In genomic region chr2:182616471-182617393, GRCh38 we compare ENCODE assay signal across 15 cellular contexts.
DNase-seq lines count a peak whose midpoint lies in the region; ATAC-seq and TF ChIP-seq lines count a peak whose summit lies in the region.
"Had no signal": no experiment of that assay in that cellular context is flagged by ENCODE, and none has a peak within 500 bp of the region (broad histone marks: within the 10 kb centered on the region; RNA-seq: fewer than 3 reads in every experiment).

No MANE protein-coding gene starts in this region.

- peaks cover 15% of the 10 kb centered on the region for H3K4me1 Mint-ChIP-seq in Caco-2 (ENCODE audit: low read depth, unreplicated experiment)
- H3K4me1 Mint-ChIP-seq: activated naive CD4-positive, alpha-beta T cell treated with anti-CD3 and anti-CD28 coated beads, Interleukin-2, amount 10 ng/mL, durations not matched to agents 7 days and 5 days had no signal

- no TSS peak for BruUV-seq in Caco-2 (replicated peaks; lab: Mats Ljungman, UMichigan)

- no peaks in the 10 kb centered on the region for H3K9me3 ChIP-seq in Caco-2

- no peak for ATAC-seq in GM18505 (IDR thresholded peaks at IDR 0.05; ENCODE audit: unreplicated experiment)
- ATAC-seq: left colon had no signal

- intact Hi-C loops in Caco-2 (cut with micrococcal nuclease; ENCODE audit: unreplicated experiment) = loop anchor here (1.0 kb wide), 2 partner anchors 19 to 100 kb away; partner anchors contain the start of gene DNAJC10

- H3K4me3 Mint-ChIP-seq in Caco-2 (ENCODE audit: unreplicated experiment) = no peak overlapping the region
- H3K4me3 Mint-ChIP-seq: activated naive CD4-positive, alpha-beta T cell treated with anti-CD3 and anti-CD28 coated beads, Interleukin-2, amount 10 ng/mL, durations not matched to agents 7 days and 5 days had no signal

- H3K36me3 Mint-ChIP-seq in Caco-2 (ENCODE audit: insufficient read depth, unreplicated experiment) = no peaks in the 10 kb centered on the region
- H3K36me3 Mint-ChIP-seq: activated naive CD4-positive, alpha-beta T cell treated with anti-CD3 and anti-CD28 coated beads, Interleukin-2, amount 10 ng/mL, durations not matched to agents 7 days and 5 days had no signal

- no peak for TF ChIP-seq CTCF in Caco-2 (IDR thresholded peaks at IDR 0.05; ENCODE audit: insufficient read depth in 1 of 2, low read depth in 1 of 2, low read length in 1 of 2, severe bottlenecking in 1 of 2, unreplicated experiment in 1 of 2)

- POLR2A ChIA-PET in Caco-2 (lab: Charles Lee) = no interaction called here

- H3K9me3 Mint-ChIP-seq in Caco-2 (ENCODE audit: unreplicated experiment) = no peaks in the 10 kb centered on the region
- H3K9me3 Mint-ChIP-seq: activated naive CD4-positive, alpha-beta T cell treated with anti-CD3 and anti-CD28 coated beads, Interleukin-2, amount 10 ng/mL, durations not matched to agents 7 days and 5 days had no signal

- no peaks in the 10 kb centered on the region; the same call in 1 of the 2 replicates for H3K27me3 ChIP-seq in Caco-2 (replicated peaks; ENCODE audit: control insufficient read depth, insufficient read depth, low read length)

- peak overlapping the region; percentile 1 for H3K27ac Mint-ChIP-seq in Caco-2 (ENCODE audit: unreplicated experiment)
- H3K27ac Mint-ChIP-seq: activated naive CD4-positive, alpha-beta T cell treated with anti-CD3 and anti-CD28 coated beads, Interleukin-2, amount 10 ng/mL, durations not matched to agents 7 days and 5 days had no signal

- DNase-seq in Caco-2 (peak; percentile 50 to 65), M059J (ENCODE audit: low read depth) (peak; percentile 95), dermis blood vessel endothelial cell (peak; percentile 70), myocyte (ENCODE audit: low read depth) (peak; percentile 28), HT-29 (ENCODE audit: low spot score) (no peak), SKM-1 treated with dmso at 0.1 percent for 144 hours (lab: John Stamatoyannopoulos, UW; ENCODE audit: unreplicated experiment) (no peak)
- DNase-seq in activated naive CD4-positive, alpha-beta T cell treated with anti-CD3 and anti-CD28 coated beads, Interleukin-2, amount 50 U/mL, for 16 hours = no peak
- DNase-seq: activated naive CD4-positive, alpha-beta T cell treated with anti-CD3 and anti-CD28 coated beads, Interleukin-2, amount 10 ng/mL, durations not matched to agents 7 days and 5 days; left colon; NCI-H1694; NCI-H774; SHP77; WERI-Rb-1 had no signal

- peaks cover 20% of the 10 kb centered on the region for H3K4me1 ChIP-seq in Caco-2

- no peaks in the 10 kb centered on the region; the same call in 1 of the 2 replicates for H3K36me3 ChIP-seq in Caco-2 (ENCODE audit: control insufficient read depth, insufficient read depth, low read length)
- H3K36me3 ChIP-seq: WERI-Rb-1 had no signal

- no peaks in the 10 kb centered on the region for H3K27me3 Mint-ChIP-seq in Caco-2 (ENCODE audit: insufficient read depth, unreplicated experiment)
- H3K27me3 Mint-ChIP-seq: activated naive CD4-positive, alpha-beta T cell treated with anti-CD3 and anti-CD28 coated beads, Interleukin-2, amount 10 ng/mL, durations not matched to agents 7 days and 5 days had no signal

- TF ChIP-seq POLR2A in GM18505 (IDR thresholded peaks at IDR 0.05; ENCODE audit: borderline replicate concordance, extremely low read depth, insufficient read depth, insufficient read length) = no peak

- CTCF ChIA-PET in Caco-2 (lab: Charles Lee) = interaction anchor here (0.5 kb wide), 1 partner anchor 255 kb away, joined by 3 read pairs; no protein-coding TSS in a partner anchor

- no peak overlapping the region for H3K4me3 ChIP-seq in Caco-2 (ENCODE audit: low read depth, low read length)
- H3K4me3 ChIP-seq: coronary artery had no signal

Comparison
In these comparisons a context has a peak if more than half of its experiments do, and no peak if none do; other contexts are left out.
1. DNase-seq: peak in Caco-2 (2 of 2), M059J (single experiment), dermis blood vessel endothelial cell (single experiment) and myocyte (single experiment); none in HT-29 (single experiment), activated naive CD4-positive, alpha-beta T cell treated with anti-CD3 and anti-CD28 coated beads, Interleukin-2, amount 50 U/mL, for 16 hours (single experiment) and SKM-1 treated with dmso at 0.1 percent for 144 hours (single experiment).